8 cellular contexts compared by ENCODE assay signal in the genomic region with DNA sequence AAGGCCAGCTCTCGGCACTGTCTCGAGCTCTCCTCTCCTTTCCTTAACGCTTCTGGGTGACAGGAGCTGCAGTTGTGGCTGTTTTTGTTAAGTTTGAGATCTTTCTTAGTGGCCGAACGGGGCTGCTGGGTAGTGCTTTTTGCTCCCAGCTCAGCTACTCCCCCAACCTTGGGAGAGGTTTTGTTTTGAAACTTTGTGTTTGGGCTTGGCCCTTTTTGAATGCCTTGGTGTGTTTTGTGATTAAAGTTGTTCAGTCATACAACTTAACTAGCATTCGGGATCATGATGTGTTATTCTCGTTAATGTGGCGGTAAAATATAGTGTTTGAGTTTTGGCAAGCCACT. TPM values are rescaled to one million over a fixed set of nuclear protein-coding genes. Genes with fewer than 3 reads are reported as not detected.
DNase-seq lines count a peak whose midpoint lies in the region; ATAC-seq and TF ChIP-seq lines count a peak whose summit lies in the region.

No MANE protein-coding gene starts in this region.

- H3K79me2 ChIP-seq in hepatocyte (peaks cover 56% of the 10 kb centered on the region), smooth muscle cell (ENCODE audit: low read depth) (peaks cover 50% of the 10 kb centered on the region)

- H3K36me3 ChIP-seq in hepatocyte (replicated peaks; ENCODE audit: insufficient read depth, low read depth): no peaks in the 10 kb centered on the region
- no peaks in the 10 kb centered on the region for H3K36me3 ChIP-seq in smooth muscle cell (ENCODE audit: low read depth)

- H4K20me1 ChIP-seq in hepatocyte (ENCODE audit: insufficient read depth, poor library complexity, severe bottlenecking): peaks cover 33% of the 10 kb centered on the region
- H4K20me1 ChIP-seq in smooth muscle cell (ENCODE audit: low read depth): peaks cover 53% of the 10 kb centered on the region

- peaks cover 7% of the 10 kb centered on the region for H3K9me3 Mint-ChIP-seq in activated T-helper 1 cell treated with anti-CD3 and anti-CD28 coated beads, Interleukin-12 subunit alpha, Interleukin-12 subunit beta, Interleukin-2, Interleukin-4 antibody, amounts not matched to agents 30 ng/mL and 10 ng/mL and 1 ng/mL, durations not matched to agents 14 hours and 24 hours and 36 hours

- H2AFZ ChIP-seq in hepatocyte (peak overlapping the region; percentile 82), smooth muscle cell (ENCODE audit: low read depth) (peak overlapping the region; percentile 8)

- peaks cover 9% of the 10 kb centered on the region for H3K36me3 Mint-ChIP-seq in activated T-helper 1 cell treated with anti-CD3 and anti-CD28 coated beads, Interleukin-12 subunit alpha, Interleukin-12 subunit beta, Interleukin-2, Interleukin-4 antibody, amounts not matched to agents 30 ng/mL and 10 ng/mL and 1 ng/mL, durations not matched to agents 14 hours and 24 hours and 36 hours (ENCODE audit: low read depth)

- intact Hi-C loops in activated T-helper 1 cell treated with anti-CD3 and anti-CD28 coated beads, Interleukin-12 subunit alpha, Interleukin-12 subunit beta, Interleukin-2, Interleukin-4 antibody, amounts not matched to agents 30 ng/mL and 10 ng/mL and 1 ng/mL, durations not matched to agents 14 hours and 24 hours and 36 hours (cut with micrococcal nuclease): loop anchor here (5.0 to 10.0 kb wide), 3 partner anchors 321 to 1211 kb away; a partner anchor contains a TSS

- no peaks in the 10 kb centered on the region for H3K9me2 ChIP-seq in hepatocyte (replicated peaks; ENCODE audit: insufficient read depth)

- H3K27me3 ChIP-seq in hepatocyte: no peaks in the 10 kb centered on the region
- no peaks in the 10 kb centered on the region for H3K27me3 ChIP-seq in smooth muscle cell (ENCODE audit: low read depth)

- peaks cover 48% of the 10 kb centered on the region for H3F3A ChIP-seq in smooth muscle cell (ENCODE audit: low read depth)

- no peak for TF ChIP-seq CTCF in hepatocyte (IDR thresholded peaks at IDR 0.05; ENCODE audit: poor library complexity)
- no peak for TF ChIP-seq CTCF in smooth muscle cell (IDR thresholded peaks at IDR 0.05; ENCODE audit: borderline replicate concordance, insufficient read depth, poor library complexity, severe bottlenecking)

- peaks cover 12% of the 10 kb centered on the region for H3K4me1 ChIP-seq in hepatocyte (ENCODE audit: insufficient read depth)
- H3K4me1 ChIP-seq in smooth muscle cell (ENCODE audit: low read depth): peaks cover 18% of the 10 kb centered on the region

- no peaks in the 10 kb centered on the region for H3K9me3 ChIP-seq in hepatocyte (ENCODE audit: low read depth)
- H3K9me3 ChIP-seq in smooth muscle cell (replicated peaks; ENCODE audit: low read depth): no peaks in the 10 kb centered on the region

- peaks cover 3% of the 10 kb centered on the region for H3K27me3 Mint-ChIP-seq in activated T-helper 1 cell treated with anti-CD3 and anti-CD28 coated beads, Interleukin-12 subunit alpha, Interleukin-12 subunit beta, Interleukin-2, Interleukin-4 antibody, amounts not matched to agents 30 ng/mL and 10 ng/mL and 1 ng/mL, durations not matched to agents 14 hours and 24 hours and 36 hours (ENCODE audit: insufficient read depth)

- H3K4me1 Mint-ChIP-seq in activated T-helper 1 cell treated with anti-CD3 and anti-CD28 coated beads, Interleukin-12 subunit alpha, Interleukin-12 subunit beta, Interleukin-2, Interleukin-4 antibody, amounts not matched to agents 30 ng/mL and 10 ng/mL and 1 ng/mL, durations not matched to agents 14 hours and 24 hours and 36 hours (ENCODE audit: low read depth): peaks cover 51% of the 10 kb centered on the region

- H3K4me2 ChIP-seq in hepatocyte (peak overlapping the region; percentile 90), smooth muscle cell (peak overlapping the region; percentile 87)

- peak overlapping the region; percentile 90 for H3K9ac ChIP-seq in smooth muscle cell (ENCODE audit: low read depth)

- peak; percentile 39 for DNase-seq in activated naive CD4-positive, alpha-beta T cell treated with Interleukin-2 at 50 U/mL for 16 hours
- no peak for DNase-seq in activated naive CD4-positive, alpha-beta T cell treated with anti-CD3 and anti-CD28 coated beads, Interleukin-2, amount 50 U/mL, for 16 hours
- no peak for DNase-seq in activated T-helper 1 cell treated with anti-CD3 and anti-CD28 coated beads, Interleukin-12 subunit alpha, Interleukin-12 subunit beta, Interleukin-2, Interleukin-4 antibody, amounts not matched to agents 30 ng/mL and 10 ng/mL and 1 ng/mL, durations not matched to agents 14 hours and 24 hours and 36 hours (ENCODE audit: low spot score)
- DNase-seq in hepatocyte (ENCODE audit: low spot score) (no peak), smooth muscle cell (lab: John Stamatoyannopoulos, UW; ENCODE audit: unreplicated experiment) (no peak), T1000 (lab: John Stamatoyannopoulos, UW) (no peak), SW480 (ENCODE audit: low spot score) (no peak)

- H3K27ac ChIP-seq in hepatocyte (peak overlapping the region; percentile 99), smooth muscle cell (ENCODE audit: low read depth) (peak overlapping the region; percentile 83)

- peak overlapping the region; percentile 100 for H3K4me3 Mint-ChIP-seq in activated T-helper 1 cell treated with anti-CD3 and anti-CD28 coated beads, Interleukin-12 subunit alpha, Interleukin-12 subunit beta, Interleukin-2, Interleukin-4 antibody, amounts not matched to agents 30 ng/mL and 10 ng/mL and 1 ng/mL, durations not matched to agents 14 hours and 24 hours and 36 hours

- no peak for ATAC-seq in HG03095 (IDR thresholded peaks at IDR 0.05; ENCODE audit: unreplicated experiment)

- WGBS in hepatocyte (ENCODE audit: low lambda C conversion rate, missing lambda C conversion rate): 0% methylated on average over 8 of the region's 8 CpGs
- WGBS in smooth muscle cell (ENCODE audit: low lambda C conversion rate): 2% methylated on average over 8 of the region's 8 CpGs

- H3K4me3 ChIP-seq in hepatocyte (peak overlapping the region; percentile 98), smooth muscle cell (peak overlapping the region; percentile 96)

- H3K27ac Mint-ChIP-seq in activated T-helper 1 cell treated with anti-CD3 and anti-CD28 coated beads, Interleukin-12 subunit alpha, Interleukin-12 subunit beta, Interleukin-2, Interleukin-4 antibody, amounts not matched to agents 30 ng/mL and 10 ng/mL and 1 ng/mL, durations not matched to agents 14 hours and 24 hours and 36 hours: peak overlapping the region; percentile 97

RNA-seq across cellular contexts. Expression of a gene that starts 1.0 kb away (rescaled TPM):
- 55.0 and 59.3 TPM in 2 replicates for total RNA-seq in activated T-helper 1 cell treated with anti-CD3 and anti-CD28 coated beads, Interleukin-12 subunit alpha, Interleukin-12 subunit beta, Interleukin-2, Interleukin-4 antibody, amounts not matched to agents 30 ng/mL and 10 ng/mL and 1 ng/mL, durations not matched to agents 14 hours and 24 hours and 36 hours
- total RNA-seq in hepatocyte (56.6 and 67.8 TPM in 2 replicates), smooth muscle cell (43.1 and 54.3 TPM in 2 replicates)
- polyA plus RNA-seq in hepatocyte (19.0 and 22.1 TPM in 2 replicates), smooth muscle cell (16.5 and 17.9 TPM in 2 replicates)

RNA-seq across cellular contexts. Expression of a gene that starts 15.5 kb away (rescaled TPM):
- 27.0 and 29.2 TPM in 2 replicates for total RNA-seq in activated T-helper 1 cell treated with anti-CD3 and anti-CD28 coated beads, Interleukin-12 subunit alpha, Interleukin-12 subunit beta, Interleukin-2, Interleukin-4 antibody, amounts not matched to agents 30 ng/mL and 10 ng/mL and 1 ng/mL, durations not matched to agents 14 hours and 24 hours and 36 hours
- total RNA-seq in hepatocyte: 33.6 and 33.7 TPM in 2 replicates
- polyA plus RNA-seq in hepatocyte: 27.4 and 31.0 TPM in 2 replicates
- 34.8 and 48.1 TPM in 2 replicates for total RNA-seq in smooth muscle cell
- 44.5 and 45.1 TPM in 2 replicates for polyA plus RNA-seq in smooth muscle cell

RNA-seq across cellular contexts. Expression of a gene that starts 21.9 kb away (rescaled TPM):
- total RNA-seq in activated T-helper 1 cell treated with anti-CD3 and anti-CD28 coated beads, Interleukin-12 subunit alpha, Interleukin-12 subunit beta, Interleukin-2, Interleukin-4 antibody, amounts not matched to agents 30 ng/mL and 10 ng/mL and 1 ng/mL, durations not matched to agents 14 hours and 24 hours and 36 hours: 5.3 and 5.6 TPM in 2 replicates
- 2.3 and 3.7 TPM in 2 replicates for total RNA-seq in hepatocyte
- polyA plus RNA-seq in hepatocyte: 1.6 and 3.1 TPM in 2 replicates
- total RNA-seq in smooth muscle cell: 2.6 and 4.3 TPM in 2 replicates
- 1.7 and 3.0 TPM in 2 replicates for polyA plus RNA-seq in smooth muscle cell
